8 cellular contexts compared by ENCODE assay signal in the genomic region with DNA sequence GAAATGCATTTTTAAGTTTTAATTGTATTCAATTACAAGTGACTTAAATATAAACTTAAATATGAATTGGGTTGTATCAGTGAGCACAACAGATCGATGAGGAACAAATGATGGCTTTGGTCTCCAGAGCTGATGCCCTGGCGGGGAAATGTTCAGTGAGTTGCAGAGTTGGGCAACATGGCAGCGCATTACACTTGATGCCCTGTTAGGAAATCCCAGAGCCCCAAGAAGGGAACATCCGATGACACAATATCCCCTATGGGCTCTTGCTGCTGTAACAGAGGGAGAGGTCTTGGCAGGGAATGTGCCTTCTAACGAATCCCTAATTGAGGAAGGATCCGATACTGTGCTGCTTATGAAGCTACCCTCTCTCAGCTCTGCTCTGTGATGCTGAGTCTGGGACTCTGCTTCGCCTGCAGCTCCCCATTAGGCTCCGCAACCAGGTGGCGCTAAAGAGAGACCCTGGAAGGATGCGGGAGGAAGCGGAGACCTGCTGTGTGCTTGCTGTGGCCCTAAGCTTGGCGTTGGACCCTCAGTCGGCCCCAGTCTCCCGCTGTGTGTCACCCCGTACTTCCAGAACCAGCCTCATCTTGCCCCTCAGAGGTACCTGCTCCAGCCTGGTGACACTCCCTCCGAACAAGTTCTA. TPM values are rescaled to one million over a fixed set of nuclear protein-coding genes. Genes with fewer than 3 reads are reported as not detected.
DNase-seq lines count a peak whose midpoint lies in the region; ATAC-seq and TF ChIP-seq lines count a peak whose summit lies in the region.

No MANE protein-coding gene starts in this region.

- no CpG with 5 or more reads among the region's 16 CpGs for WGBS in neuronal stem cell (ENCODE audit: extremely low coverage in 2 of 2, insufficient read length in 2 of 2, insufficient replicate concordance in 1 of 2), 2 donors

- H2BK5ac ChIP-seq in neuronal stem cell (ENCODE audit: low read length), result no peak overlapping the region

- no peak overlapping the region for H4K8ac ChIP-seq in neuronal stem cell (ENCODE audit: low read depth, low read length)

- DNase-seq in CD8-positive, alpha-beta T cell, result peak; percentile 7 to 66 (median 46)
- DNase-seq in NCI-H526 (lab: John Stamatoyannopoulos, UW), result peak; percentile 47 to 82
- peak; percentile 71 for DNase-seq in activated CD8-positive, alpha-beta memory T cell treated with anti-CD3 and anti-CD28 coated beads for 24 hours
- peak; percentile 38 for DNase-seq in fibroblast of gingiva (ENCODE audit: low read depth)
- peak; percentile 27 for DNase-seq in neuronal stem cell (ENCODE audit: low spot score)
- no peak for DNase-seq in SKM-1 treated with dmso at 0.1 percent for 144 hours (lab: John Stamatoyannopoulos, UW; ENCODE audit: unreplicated experiment)
- DNase-seq in T1000 (lab: John Stamatoyannopoulos, UW), result no peak

- no peak overlapping the region for H4K91ac ChIP-seq in neuronal stem cell (ENCODE audit: low read depth, low read length, poor library complexity)

- ATAC-seq in CD8-positive, alpha-beta T cell, result peak; percentile 63
- peak; percentile 71 for ATAC-seq in GM21786 (IDR thresholded peaks at IDR 0.05; ENCODE audit: unreplicated experiment)

- no peak overlapping the region for H2AK5ac ChIP-seq in neuronal stem cell (ENCODE audit: low read depth, low read length)

- H3K27ac ChIP-seq in CD8-positive, alpha-beta T cell (ENCODE audit: low read depth, low read length), result no peak overlapping the region
- no peak overlapping the region for H3K27ac ChIP-seq in neuronal stem cell (replicated peaks; ENCODE audit: low read length)

- H3K79me1 ChIP-seq in neuronal stem cell (ENCODE audit: low read depth, low read length), result no peaks in the 10 kb centered on the region

- no peaks in the 10 kb centered on the region for H3K4me1 Mint-ChIP-seq in CD8-positive, alpha-beta T cell (ENCODE audit: low read depth)

- H3K36me3 ChIP-seq in CD8-positive, alpha-beta T cell (ENCODE audit: insufficient read depth, low read length), result no peaks in the 10 kb centered on the region
- H3K36me3 ChIP-seq in neuronal stem cell (replicated peaks in 1 of 2; ENCODE audit: control insufficient read depth in 2 of 2, insufficient read depth in 2 of 2, low read length in 2 of 2), result no peaks in the 10 kb centered on the region

- H3K4me3 ChIP-seq in CD8-positive, alpha-beta T cell (ENCODE audit: low read depth, low read length), result no peak overlapping the region
- H3K4me3 ChIP-seq in neuronal stem cell (ENCODE audit: low read length in 2 of 2), result no peak overlapping the region

- no peak overlapping the region for H3K27ac Mint-ChIP-seq in CD8-positive, alpha-beta T cell

- TF ChIP-seq CTCF in CD8-positive, alpha-beta T cell (IDR thresholded peaks at IDR 0.05), result peak; percentile 35

- no peak overlapping the region for H3K9ac ChIP-seq in neuronal stem cell (ENCODE audit: low read depth, low read length, poor library complexity)

- H3K4me2 ChIP-seq in neuronal stem cell (ENCODE audit: insufficient read depth, low read length, poor library complexity, severe bottlenecking), result no peak overlapping the region

- no peak overlapping the region for H3K4me3 Mint-ChIP-seq in CD8-positive, alpha-beta T cell

- no peak overlapping the region for H3K4ac ChIP-seq in neuronal stem cell (ENCODE audit: low read length)

- no peaks in the 10 kb centered on the region for H3K9me3 ChIP-seq in CD8-positive, alpha-beta T cell (ENCODE audit: low read length)
- no peaks in the 10 kb centered on the region for H3K9me3 ChIP-seq in neuronal stem cell (replicated peaks in 1 of 2; ENCODE audit: control insufficient read depth in 2 of 2, insufficient read depth in 1 of 2, low read depth in 1 of 2, low read length in 2 of 2)

- H2AFZ ChIP-seq in neuronal stem cell (ENCODE audit: low read length), result no peak overlapping the region

- POLR2A ChIA-PET in CD8-positive, alpha-beta T cell (lab: Charles Lee), result no interaction called here

- H2BK12ac ChIP-seq in neuronal stem cell (ENCODE audit: low read length), result no peak overlapping the region

- intact Hi-C loops in CD8-positive, alpha-beta T cell (cut with DNase I, micrococcal nuclease), result no loop called here

- H3K27me3 ChIP-seq in CD8-positive, alpha-beta T cell (ENCODE audit: insufficient read depth, low read length), result no peaks in the 10 kb centered on the region
- H3K27me3 ChIP-seq in neuronal stem cell (ENCODE audit: control insufficient read depth in 3 of 3, insufficient read depth in 3 of 3, low read depth in 1 of 3, low read length in 3 of 3), result peaks cover 0 to 2% (median 0%) of the 10 kb centered on the region in 3 experiments

- CTCF ChIA-PET in CD8-positive, alpha-beta T cell (lab: Charles Lee), result interaction anchor here (0.5 to 3.5 kb wide), 4 partner anchors 10 to 140 kb away, joined by 3 to 14 read pairs (median 5); no protein-coding TSS in a partner anchor

- no peaks in the 10 kb centered on the region for H3K4me1 ChIP-seq in CD8-positive, alpha-beta T cell (ENCODE audit: insufficient read depth, low read length)
- no peaks in the 10 kb centered on the region for H3K4me1 ChIP-seq in neuronal stem cell (ENCODE audit: control insufficient read depth in 2 of 2, insufficient read depth in 1 of 2, low read depth in 1 of 2, low read length in 2 of 2)

- peaks cover 4% of the 10 kb centered on the region for H3K27me3 Mint-ChIP-seq in CD8-positive, alpha-beta T cell (ENCODE audit: low read depth)

- H2BK120ac ChIP-seq in neuronal stem cell (ENCODE audit: low read depth, low read length), result no peak overlapping the region

- H2BK15ac ChIP-seq in neuronal stem cell (ENCODE audit: low read length), result no peak overlapping the region

- H3K18ac ChIP-seq in neuronal stem cell (ENCODE audit: low read length), result no peak overlapping the region

- H3K9me3 Mint-ChIP-seq in CD8-positive, alpha-beta T cell, result no peaks in the 10 kb centered on the region

- H3K36me3 Mint-ChIP-seq in CD8-positive, alpha-beta T cell, result no peaks in the 10 kb centered on the region

- no peak overlapping the region for H3K23ac ChIP-seq in neuronal stem cell (ENCODE audit: low read depth, low read length, poor library complexity)

- H3K14ac ChIP-seq in neuronal stem cell (ENCODE audit: low read length), result no peak overlapping the region

RNA-seq across cellular contexts. Expression of a gene that starts 38.9 kb away (rescaled TPM):
- 100 to 1,000 TPM; 107 to 115 TPM for total RNA-seq in CD8-positive, alpha-beta T cell
- polyA plus RNA-seq in neuronal stem cell (2013, experiment 1 of 2), result 68.8 TPM
- polyA plus RNA-seq in neuronal stem cell (2013, experiment 2 of 2), result 62.3 TPM

Comparison
In these comparisons a context has a peak if more than half of its experiments do, and no peak if none do; other contexts are left out.
1. DNase-seq: peak in CD8-positive, alpha-beta T cell (7 of 7), NCI-H526 (2 of 2), activated CD8-positive, alpha-beta memory T cell treated with anti-CD3 and anti-CD28 coated beads for 24 hours (single experiment), fibroblast of gingiva (single experiment) and neuronal stem cell (single experiment); none in SKM-1 treated with dmso at 0.1 percent for 144 hours (single experiment) and T1000 (single experiment).